In genomic region chr7:78970440-78970916, GRCh38 we compare ENCODE assay signal across 25 cellular contexts.
DNase-seq lines count a peak whose midpoint lies in the region; ATAC-seq and TF ChIP-seq lines count a peak whose summit lies in the region.
"Had no signal": no experiment of that assay in that cellular context is flagged by ENCODE, and none has a peak within 500 bp of the region (broad histone marks: within the 10 kb centered on the region; RNA-seq: fewer than 3 reads in every experiment).

No MANE protein-coding gene starts in this region.

- no peaks in the 10 kb centered on the region for H3K9me3 Mint-ChIP-seq in WTC11
- H3K9me3 Mint-ChIP-seq: nephron progenitor cell; T-helper 1 cell treated with Interleukin-12 subunit alpha and Interleukin-12 subunit beta and Interleukin-4 antibody, amounts not matched to agents 30 μg/mL and 1 μg/mL, for 36 hours had no signal

- no peak overlapping the region; the same call in 1 of the 2 replicates for H3K27ac Mint-ChIP-seq in WTC11
- H3K27ac Mint-ChIP-seq: activated CD4-positive, alpha-beta memory T cell treated with anti-CD3 and anti-CD28 coated beads for 36 hours; activated T-cell treated with anti-CD3 and anti-CD28 coated beads, Interleukin-2, amount 50 U/mL, for 72 hours; CD4-positive, CD25-positive, alpha-beta regulatory T cell; nephron progenitor cell; T-helper 1 cell treated with Interleukin-12 subunit alpha and Interleukin-12 subunit beta and Interleukin-4 antibody, amounts not matched to agents 30 μg/mL and 1 μg/mL, for 36 hours had no signal

- no peaks in the 10 kb centered on the region for H3K27me3 Mint-ChIP-seq in WTC11 (ENCODE audit: low read depth)
- H3K27me3 Mint-ChIP-seq: activated CD4-positive, alpha-beta memory T cell treated with anti-CD3 and anti-CD28 coated beads for 36 hours; CD4-positive, CD25-positive, alpha-beta regulatory T cell had no signal

- TF ChIP-seq CTCF in AG09309 (IDR thresholded peaks at IDR 0.05; ENCODE audit: control insufficient read depth, insufficient read depth, low read depth, low read length, missing control alignments): no peak
- no peak for TF ChIP-seq CTCF in WTC11 (IDR thresholded peaks at IDR 0.05)
- TF ChIP-seq CTCF in fibroblast of the aortic adventitia (IDR thresholded peaks at IDR 0.05; ENCODE audit: insufficient read depth, low read length): no peak

- H3K36me3 Mint-ChIP-seq in WTC11: no peaks in the 10 kb centered on the region
- H3K36me3 Mint-ChIP-seq: activated CD4-positive, alpha-beta memory T cell treated with anti-CD3 and anti-CD28 coated beads for 36 hours; CD4-positive, CD25-positive, alpha-beta regulatory T cell had no signal

- H3K4me3 Mint-ChIP-seq in WTC11: no peak overlapping the region
- H3K4me3 Mint-ChIP-seq: activated CD4-positive, alpha-beta memory T cell treated with anti-CD3 and anti-CD28 coated beads for 36 hours; activated T-cell treated with anti-CD3 and anti-CD28 coated beads, Interleukin-2, amount 50 U/mL, for 72 hours; CD4-positive, CD25-positive, alpha-beta regulatory T cell; nephron progenitor cell; T-helper 1 cell treated with Interleukin-12 subunit alpha and Interleukin-12 subunit beta and Interleukin-4 antibody, amounts not matched to agents 30 μg/mL and 1 μg/mL, for 36 hours had no signal

- H3K4me3 ChIP-seq in AG09309 (ENCODE audit: control insufficient read depth, low read depth, low read length): no peak overlapping the region
- H3K4me3 ChIP-seq in fibroblast of the aortic adventitia (ENCODE audit: low read depth, low read length): no peak overlapping the region
- H3K4me3 ChIP-seq: pancreas, thyroid gland, uterus had no signal

- CTCF ChIA-PET in WTC11 (lab: Charles Lee): no interaction called here

- POLR2A ChIA-PET in WTC11 (lab: Charles Lee): no interaction called here

- DNase-seq in AG09309 (ENCODE audit: low read depth): peak; percentile 13
- peak; percentile 70 for DNase-seq in HCEC 1CT
- no peak for DNase-seq in WTC11 (ENCODE audit: low spot score)
- peak; percentile 6 for DNase-seq in fibroblast of the aortic adventitia (ENCODE audit: low read depth)
- no peak for DNase-seq in NCI-H146 (lab: John Stamatoyannopoulos, UW)
- no peak for DNase-seq in activated CD4-positive, CD25-positive, alpha-beta regulatory T cell treated with anti-CD3 and anti-CD28 coated beads, Interleukin-2, amount 50 U/mL, for 72 hours
- no peak for DNase-seq in stimulated activated naive CD8-positive, alpha-beta T cell treated with anti-CD3 and anti-CD28 coated beads, Interleukin-15, Interleukin-2, amounts not matched to agents 100 U/mL and 50 U/mL, for 24 hours
- DNase-seq: 8988T; activated CD4-positive, alpha-beta memory T cell treated with anti-CD3 and anti-CD28 coated beads for 36 hours; activated T-cell treated with anti-CD3 and anti-CD28 coated beads, Interleukin-2, amount 50 U/mL, for 72 hours; Calu3; CD4-positive, CD25-positive, alpha-beta regulatory T cell; DMS79; NCI-H1417 treated with DMSO at 0.1 percent for 48 hours; NCI-H345; NCI-H774; nephron progenitor cell; pancreas; retina; stimulated activated CD4-positive, alpha-beta T cell treated with anti-CD3 and anti-CD28 coated beads, Interleukin-2, amount 100 ng/mL, for 48 hours; thyroid gland; uterus had no signal

- ATAC-seq in WTC11 (peak; percentile 58), HG03457 (IDR thresholded peaks at IDR 0.05; ENCODE audit: unreplicated experiment) (no peak)
- no peak for ATAC-seq in stimulated activated naive CD8-positive, alpha-beta T cell treated with anti-CD3 and anti-CD28 coated beads, Interleukin-15, Interleukin-2, amounts not matched to agents 100 U/mL and 50 U/mL, for 24 hours
- ATAC-seq: activated T-cell treated with anti-CD3 and anti-CD28 coated beads, Interleukin-2, amount 50 U/mL, for 72 hours; left lobe of liver; pancreas had no signal

- H3K4me1 Mint-ChIP-seq in WTC11: peaks cover 44% of the 10 kb centered on the region
- H3K4me1 Mint-ChIP-seq: CD4-positive, CD25-positive, alpha-beta regulatory T cell; nephron progenitor cell had no signal

TF ChIP-seq in WTC11, 78 proteins besides CTCF, POLR2A, EP300 and RAD21:
- TF ChIP-seq ZBTB43 (CRISPR knock-in tag; IDR thresholded peaks at IDR 0.05): no peak

Comparison
In these comparisons a context has a peak if more than half of its experiments do, and no peak if none do; other contexts are left out.
1. DNase-seq: peak in AG09309 (single experiment), HCEC 1CT (single experiment) and fibroblast of the aortic adventitia (single experiment); none in WTC11 (single experiment), NCI-H146 (single experiment), activated CD4-positive, CD25-positive, alpha-beta regulatory T cell treated with anti-CD3 and anti-CD28 coated beads, Interleukin-2, amount 50 U/mL, for 72 hours (single experiment) and stimulated activated naive CD8-positive, alpha-beta T cell treated with anti-CD3 and anti-CD28 coated beads, Interleukin-15, Interleukin-2, amounts not matched to agents 100 U/mL and 50 U/mL, for 24 hours (single experiment).